In genomic region chr17:50783193-50783660, GRCh38 we compare ENCODE assay signal across 1 cellular context.
A peak's percentile ranks its signal among the peaks of the same experiment; 100 is the strongest.
TF ChIP-seq lines count a peak whose summit lies in the region.

No MANE protein-coding gene starts in this region.

TF ChIP-seq in K562, 482 proteins besides CTCF, POLR2A, EP300 and RAD21 (continued from another document and continues in another):
- TF ChIP-seq ZHX1 (conservative IDR thresholded peaks at IDR 0.05; ENCODE audit: low read length) (0 out of 2 replicates have a peak, but pooled peaks have one; percentile 37), YY1 (IDR thresholded peaks at IDR 0.05; ENCODE audit: borderline replicate concordance in 1 of 3, control insufficient read depth in 1 of 3, extremely low read depth in 1 of 3, insufficient read depth in 3 of 3, insufficient read length in 1 of 3, insufficient replicate concordance in 2 of 3, low read depth in 1 of 3, low read length in 2 of 3) (peak in 2 of 3 experiments; percentile 11 to 19), HDAC6 (IDR thresholded peaks at IDR 0.05; ENCODE audit: low read depth, low read length) (no peak), ZNF449 (CRISPR knock-in tag; IDR thresholded peaks at IDR 0.05) (no peak), CEBPG (CRISPR knock-in tag; IDR thresholded peaks at IDR 0.05) (0 out of 2 replicates have a peak, but pooled peaks have one; percentile 17), CEBPG (tag; conservative IDR thresholded peaks at IDR 0.05 in 1 of 2, IDR thresholded peaks at IDR 0.05 in 1 of 2) (no peak), CHCHD3 (CRISPR knock-in tag; IDR thresholded peaks at IDR 0.05) (no peak), ZBTB12 (CRISPR knock-in tag; IDR thresholded peaks at IDR 0.05) (no peak), GABPB1 (CRISPR knock-in tag; IDR thresholded peaks at IDR 0.05) (no peak), SUPT5H (IDR thresholded peaks at IDR 0.05) (no peak), PHB (CRISPR knock-in tag; IDR thresholded peaks at IDR 0.05) (no peak), SFPQ (IDR thresholded peaks at IDR 0.05; ENCODE audit: low read depth, low read length) (no peak), ZNF592 (IDR thresholded peaks at IDR 0.05) (no peak), CTBP1 (IDR thresholded peaks at IDR 0.05; ENCODE audit: borderline replicate concordance) (peak; percentile 52; the same call in 1 of the 2 replicates), SMAD2 (IDR thresholded peaks at IDR 0.05; ENCODE audit: low read depth, low read length) (no peak), RFX5 (IDR thresholded peaks at IDR 0.05; ENCODE audit: low read depth, low read length) (no peak), NKRF (IDR thresholded peaks at IDR 0.05; ENCODE audit: borderline replicate concordance) (no peak), ZNF695 (CRISPR knock-in tag; IDR thresholded peaks at IDR 0.05) (no peak), ZNF77 (CRISPR knock-in tag; IDR thresholded peaks at IDR 0.05) (no peak), NFIC (IDR thresholded peaks at IDR 0.05) (no peak), CBX5 (IDR thresholded peaks at IDR 0.05; ENCODE audit: borderline replicate concordance, low read depth) (no peak), ZNF384 (IDR thresholded peaks at IDR 0.05; ENCODE audit: low read depth, low read length) (0 out of 2 replicates have a peak, but pooled peaks have one; percentile 33), ZNF146 (CRISPR knock-in tag; IDR thresholded peaks at IDR 0.05; ENCODE audit: unreplicated experiment) (no peak), CHD2 (IDR thresholded peaks at IDR 0.05; ENCODE audit: low read depth, low read length) (peak; percentile 38; the same call in 1 of the 2 replicates), NR0B1 (IDR thresholded peaks at IDR 0.05; ENCODE audit: partially characterized antibody) (no peak), TSHZ1 (CRISPR knock-in tag; IDR thresholded peaks at IDR 0.05) (no peak), TEAD1 (CRISPR knock-in tag; IDR thresholded peaks at IDR 0.05) (peak in 1 of 2 experiments; percentile 33; a peak in 1 of 4 replicates), STAG1 (CRISPR knock-in tag; IDR thresholded peaks at IDR 0.05; ENCODE audit: borderline replicate concordance) (peak; percentile 96; the same call in 1 of the 2 replicates), ZBTB11 (CRISPR knock-in tag; IDR thresholded peaks at IDR 0.05) (no peak), HIVEP1 (CRISPR knock-in tag; IDR thresholded peaks at IDR 0.05) (no peak), MECOM (CRISPR knock-in tag; IDR thresholded peaks at IDR 0.05) (no peak), NEUROD1 (IDR thresholded peaks at IDR 0.05; ENCODE audit: borderline replicate concordance, low read depth, low read length, partially characterized antibody) (peak; percentile 36), PPARD (CRISPR knock-in tag; IDR thresholded peaks at IDR 0.05) (no peak), KDM5B (IDR thresholded peaks at IDR 0.05; ENCODE audit: insufficient replicate concordance, low read depth, low read length) (no peak), BHLHE40 (IDR thresholded peaks at IDR 0.05; ENCODE audit: low read length) (0 out of 2 replicates have a peak, but pooled peaks have one; percentile 26)
